In genomic region chr17:63922402-63922801, GRCh38 we compare ENCODE assay signal across 13 cellular contexts. TPM values are rescaled to one million over a fixed set of nuclear protein-coding genes. Genes with fewer than 3 reads are reported as not detected.
DNase-seq lines count a peak whose midpoint lies in the region; ATAC-seq and TF ChIP-seq lines count a peak whose summit lies in the region.
"Not testable (repeated sequence)": the region's sequence is repeated elsewhere in the genome, so short reads cannot be mapped to it uniquely, and the experiment has no call there.
"Had no signal": no experiment of that assay in that cellular context is flagged by ENCODE, and none has a peak within 500 bp of the region (broad histone marks: within the 10 kb centered on the region; RNA-seq: fewer than 3 reads in every experiment).

No MANE protein-coding gene starts in this region.

- not testable (repeated sequence) for H3K4me3 ChIP-seq in OCI-LY1 (ENCODE audit: low read depth, low read length, poor library complexity, severe bottlenecking)

- not testable (repeated sequence) for TF ChIP-seq CTCF in OCI-LY1 (IDR thresholded peaks at IDR 0.05; ENCODE audit: low read length); chondrocyte (IDR thresholded peaks at IDR 0.05)

- H3K4me1 ChIP-seq in OCI-LY1 (ENCODE audit: insufficient read depth, low read length, severe bottlenecking), result peaks cover 82% of the 10 kb centered on the region

- H3K27me3 Mint-ChIP-seq in chondrocyte (ENCODE audit: low read depth), result peaks cover 19% of the 10 kb centered on the region
- H3K27me3 Mint-ChIP-seq in stimulated activated memory B cell treated with anti-CD40 and anti-IgM and Interleukin-4, amounts not matched to agents 10 μg/mL and 1 μg/mL and 100 μg/mL, for 72 hours, result not testable (repeated sequence)

- not testable (repeated sequence) for H2AFZ ChIP-seq in OCI-LY1 (ENCODE audit: low read length)

- ATAC-seq in GM18517 (IDR thresholded peaks at IDR 0.05; ENCODE audit: unreplicated experiment) (peak; percentile 46), GM21381 (IDR thresholded peaks at IDR 0.05; ENCODE audit: unreplicated experiment) (peak; percentile 47), GM21737 (IDR thresholded peaks at IDR 0.05; ENCODE audit: unreplicated experiment) (peak; percentile 48), HG03460 (IDR thresholded peaks at IDR 0.05; ENCODE audit: unreplicated experiment) (peak; percentile 37)
- ATAC-seq in stimulated activated memory B cell treated with anti-CD40 and anti-IgM and Interleukin-4, amounts not matched to agents 10 μg/mL and 1 μg/mL and 100 μg/mL, for 72 hours, result peak; percentile 80

- not testable (repeated sequence) for H4K20me1 ChIP-seq in OCI-LY1 (ENCODE audit: insufficient read depth, low read length)

- not testable (repeated sequence) for H3K9me2 ChIP-seq in OCI-LY1 (ENCODE audit: low read depth, low read length)

- not testable (repeated sequence) for H3K79me2 ChIP-seq in OCI-LY1 (ENCODE audit: insufficient read depth, low read length)

- H3K36me3 Mint-ChIP-seq in chondrocyte (ENCODE audit: low read depth); stimulated activated memory B cell treated with anti-CD40 and anti-IgM and Interleukin-4, amounts not matched to agents 10 μg/mL and 1 μg/mL and 100 μg/mL, for 72 hours: not testable (repeated sequence)

- not testable (repeated sequence) for H3K9me3 ChIP-seq in OCI-LY1 (ENCODE audit: low read length)

- peaks cover 18% of the 10 kb centered on the region for H3F3A ChIP-seq in OCI-LY1 (ENCODE audit: insufficient read depth, low read length)

- peak overlapping the region; percentile 47; the same call in 1 of the 2 replicates for H3K9ac ChIP-seq in OCI-LY1 (ENCODE audit: low read length)

- H3K27me3 ChIP-seq in OCI-LY1 (ENCODE audit: insufficient read depth, low read length), result not testable (repeated sequence)

- not testable (repeated sequence) for H3K36me3 ChIP-seq in OCI-LY1 (ENCODE audit: insufficient read depth, low read length)

- not testable (repeated sequence) for H3K4me3 Mint-ChIP-seq in chondrocyte (ENCODE audit: unreplicated experiment)
- peak overlapping the region; percentile 56 for H3K4me3 Mint-ChIP-seq in stimulated activated memory B cell treated with anti-CD40 and anti-IgM and Interleukin-4, amounts not matched to agents 10 μg/mL and 1 μg/mL and 100 μg/mL, for 72 hours

- peak overlapping the region; percentile 42; the same call in 1 of the 2 replicates for H3K4me2 ChIP-seq in OCI-LY1 (ENCODE audit: low read length)

- peak overlapping the region; percentile 97 for H3K27ac ChIP-seq in OCI-LY1 (ENCODE audit: low read depth, low read length, poor library complexity, severe bottlenecking)

- not testable (repeated sequence) for H3K27ac Mint-ChIP-seq in chondrocyte (ENCODE audit: unreplicated experiment)
- H3K27ac Mint-ChIP-seq in stimulated activated memory B cell treated with anti-CD40 and anti-IgM and Interleukin-4, amounts not matched to agents 10 μg/mL and 1 μg/mL and 100 μg/mL, for 72 hours, result peak overlapping the region; percentile 82

- DNase-seq in CD1c-positive myeloid dendritic cell (ENCODE audit: extremely low spot score), result peak; percentile 12
- peak; percentile 2 for DNase-seq in chondrocyte (ENCODE audit: low spot score)

- H3K9me3 Mint-ChIP-seq in chondrocyte (ENCODE audit: low read depth); stimulated activated memory B cell treated with anti-CD40 and anti-IgM and Interleukin-4, amounts not matched to agents 10 μg/mL and 1 μg/mL and 100 μg/mL, for 72 hours: not testable (repeated sequence)

- H3K4me1 Mint-ChIP-seq in chondrocyte (ENCODE audit: low read depth), result not testable (repeated sequence)
- H3K4me1 Mint-ChIP-seq in stimulated activated memory B cell treated with anti-CD40 and anti-IgM and Interleukin-4, amounts not matched to agents 10 μg/mL and 1 μg/mL and 100 μg/mL, for 72 hours, result peaks cover 81% of the 10 kb centered on the region

RNA-seq across cellular contexts. Expression of gene GH1, which starts 3.8 kb away (rescaled TPM):
- total RNA-seq in chondrocyte, result not detected in 3 replicates
- total RNA-seq: CD4-positive, alpha-beta memory T cell; H7; M059J; Right ventricle myocardium superior; T-helper 1 cell treated with Interleukin-12 subunit alpha and Interleukin-12 subunit beta and Interleukin-4 antibody, amounts not matched to agents 30 ng/mL and 1 ng/mL, for 36 hours had no signal

RNA-seq across cellular contexts. Expression of gene CD79B, which starts 9.7 kb away (rescaled TPM):
- total RNA-seq in chondrocyte, result not detected in 3 replicates

RNA-seq across cellular contexts. Expression of gene CSHL1, which starts 11.3 kb away (rescaled TPM):
- 0.68 TPM in 1 of 3 replicates, not detected in the others for total RNA-seq in chondrocyte
- total RNA-seq: CD4-positive, alpha-beta memory T cell; H7; M059J; Right ventricle myocardium superior; T-helper 1 cell treated with Interleukin-12 subunit alpha and Interleukin-12 subunit beta and Interleukin-4 antibody, amounts not matched to agents 30 ng/mL and 1 ng/mL, for 36 hours had no signal

RNA-seq across cellular contexts. Expression of gene CSH1, which starts 26.0 kb away (rescaled TPM):
- total RNA-seq in chondrocyte, result 14.0 TPM in 1 of 3 replicates, not detected in the others
- total RNA-seq: CD4-positive, alpha-beta memory T cell; H7; M059J; Right ventricle myocardium superior; T-helper 1 cell treated with Interleukin-12 subunit alpha and Interleukin-12 subunit beta and Interleukin-4 antibody, amounts not matched to agents 30 ng/mL and 1 ng/mL, for 36 hours had no signal

RNA-seq across cellular contexts. Expression of gene GH2, which starts 40.7 kb away (rescaled TPM):
- not detected in 3 replicates for total RNA-seq in chondrocyte
- total RNA-seq: CD4-positive, alpha-beta memory T cell; H7; M059J; Right ventricle myocardium superior; T-helper 1 cell treated with Interleukin-12 subunit alpha and Interleukin-12 subunit beta and Interleukin-4 antibody, amounts not matched to agents 30 ng/mL and 1 ng/mL, for 36 hours had no signal
